10 cellular contexts compared by ENCODE assay signal in the genomic region with DNA sequence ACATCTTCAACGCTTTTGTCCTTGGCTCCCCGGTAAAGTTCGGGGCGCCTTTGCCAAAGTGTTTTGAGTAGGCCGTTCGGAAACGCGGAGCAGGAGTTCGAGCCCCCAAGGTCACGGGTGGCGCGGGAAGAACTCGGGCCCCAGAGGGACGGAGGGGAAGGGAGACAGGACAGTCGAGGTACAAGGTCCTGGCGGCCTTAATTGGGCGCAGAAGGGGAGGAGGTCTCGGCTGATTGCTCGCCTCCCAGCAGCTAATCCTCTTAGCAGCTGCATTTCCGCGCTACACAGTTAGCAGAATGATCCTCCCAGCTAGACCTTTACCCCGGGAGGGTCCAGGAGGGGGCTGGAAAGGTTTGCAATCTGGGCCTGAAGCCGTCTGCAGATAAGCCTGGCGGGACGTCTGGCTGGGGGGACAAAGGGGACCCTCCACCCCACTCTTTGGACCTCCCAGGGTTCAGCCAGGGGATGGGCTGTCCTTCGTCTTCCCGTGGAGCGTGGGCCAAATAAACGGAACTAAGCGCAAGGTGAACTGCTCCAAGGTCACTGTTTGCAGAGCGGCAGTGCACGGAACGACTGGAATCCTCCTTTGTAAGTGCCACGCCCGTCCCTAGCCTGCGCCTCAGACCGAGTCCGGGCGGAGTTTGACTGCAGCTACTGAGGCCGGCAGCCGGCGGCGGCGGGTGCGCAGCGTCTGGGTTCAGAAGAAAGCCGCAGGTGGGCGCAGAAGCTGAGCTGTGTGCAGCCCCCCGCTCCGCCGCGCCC. TPM values are rescaled to one million over a fixed set of nuclear protein-coding genes. Genes with fewer than 3 reads are reported as not detected.
A peak's percentile ranks its signal among the peaks of the same experiment; 100 is the strongest.
DNase-seq lines count a peak whose midpoint lies in the region; ATAC-seq and TF ChIP-seq lines count a peak whose summit lies in the region.
"Had no signal": no experiment of that assay in that cellular context is flagged by ENCODE, and none has a peak within 500 bp of the region (broad histone marks: within the 10 kb centered on the region; RNA-seq: fewer than 3 reads in every experiment).

No MANE protein-coding gene starts in this region.

- H3K27ac ChIP-seq in foreskin keratinocyte (no peak overlapping the region), skeletal muscle tissue (ENCODE audit: low read depth, low read length) (no peak overlapping the region)
- H3K27ac ChIP-seq: C4-2B had no signal

- H3K36me3 ChIP-seq in skeletal muscle tissue (ENCODE audit: control insufficient read depth in 3 of 3, insufficient read depth in 3 of 3, low read length in 3 of 3) = no peaks in the 10 kb centered on the region

- H3K9ac ChIP-seq in skeletal muscle tissue (ENCODE audit: low read depth in 1 of 3, low read length in 3 of 3) = no peak overlapping the region

- H3K36me3 Mint-ChIP-seq in T-cell = peaks cover 6% of the 10 kb centered on the region

- peak overlapping the region; percentile 87 to 89 for H3K27ac Mint-ChIP-seq in T-cell

- H3K4me3 ChIP-seq in skeletal muscle tissue (ENCODE audit: low read length in 3 of 3) = peak overlapping the region in 2 of 3 donors; percentile 20 to 38

- ATAC-seq in T-cell (replicated peaks in 1 of 4) (peak in 1 of 4 experiments; percentile 18), foreskin keratinocyte (peak; percentile 10), GM18519 (IDR thresholded peaks at IDR 0.05; ENCODE audit: low FRiP score, unreplicated experiment) (no peak), GM19452 (IDR thresholded peaks at IDR 0.05; ENCODE audit: unreplicated experiment) (no peak)

- H3K27me3 Mint-ChIP-seq in T-cell = peaks cover 35 to 50% of the 10 kb centered on the region in 2 donors

- peaks cover 4% of the 10 kb centered on the region for H3K4me1 ChIP-seq in foreskin keratinocyte
- H3K4me1 ChIP-seq in skeletal muscle tissue (ENCODE audit: control insufficient read depth in 3 of 3, insufficient read depth in 3 of 3, low read length in 3 of 3) = peaks cover 26 to 30% (median 27%) of the 10 kb centered on the region in 3 donors

- TF ChIP-seq CTCF in foreskin keratinocyte (conservative IDR thresholded peaks at IDR 0.05) = no peak

- DNase-seq in NCI-H2227 (lab: John Stamatoyannopoulos, UW; ENCODE audit: unreplicated experiment) (peak; percentile 2), NCI-H2227 treated with DMSO at 0.1 percent for 48 hours (lab: John Stamatoyannopoulos, UW) (no peak), T-cell (peak in 2 of 34 experiments; percentile 11 to 33), foreskin keratinocyte (no peak), NAMALWA (ENCODE audit: low spot score) (no peak)

- peaks cover 59% of the 10 kb centered on the region for H3K27me3 ChIP-seq in foreskin keratinocyte
- H3K27me3 ChIP-seq in skeletal muscle tissue (ENCODE audit: control insufficient read depth in 3 of 3, insufficient read depth in 3 of 3, low read length in 3 of 3) = peaks cover 47 to 74% (median 57%) of the 10 kb centered on the region in 3 donors

- no peaks in the 10 kb centered on the region for H3K9me3 Mint-ChIP-seq in T-cell

- POLR2A ChIA-PET in T-cell (lab: Charles Lee) = no interaction called here

- peaks cover 35 to 38% (median 36%) of the 10 kb centered on the region in 3 donors for H3K4me1 Mint-ChIP-seq in T-cell

- CTCF ChIA-PET in T-cell (lab: Charles Lee) = interaction anchor here (1.0 to 2.5 kb wide), 4 partner anchors 573 to 621 kb away, joined by 3 to 19 read pairs (median 4); no protein-coding TSS in a partner anchor

- peaks cover 0 to 2% (median 0%) of the 10 kb centered on the region in 3 donors for H3K9me3 ChIP-seq in skeletal muscle tissue (ENCODE audit: control insufficient read depth in 3 of 3, low read length in 3 of 3)

- peak overlapping the region; percentile 93 to 97 (median 93) for H3K4me3 Mint-ChIP-seq in T-cell

RNA-seq across cellular contexts. Expression of gene EOMES, which starts 7.2 kb away (rescaled TPM):
- 10 to 100 TPM in 3 of 5 donors, 1 to 10 TPM in 2; 6.2 to 22.8 (median 14.4) TPM for total RNA-seq in T-cell
- 0.37 and 0.95 TPM in 2 replicates for total RNA-seq in foreskin keratinocyte
- 0.24 and 0.57 TPM in 2 replicates for polyA plus RNA-seq in foreskin keratinocyte
- 0.52 TPM for total RNA-seq in skeletal muscle tissue
- total RNA-seq: fibroblast of villous mesenchyme had no signal
